ENCODE assay signal across 8 cellular contexts in the genomic region with DNA sequence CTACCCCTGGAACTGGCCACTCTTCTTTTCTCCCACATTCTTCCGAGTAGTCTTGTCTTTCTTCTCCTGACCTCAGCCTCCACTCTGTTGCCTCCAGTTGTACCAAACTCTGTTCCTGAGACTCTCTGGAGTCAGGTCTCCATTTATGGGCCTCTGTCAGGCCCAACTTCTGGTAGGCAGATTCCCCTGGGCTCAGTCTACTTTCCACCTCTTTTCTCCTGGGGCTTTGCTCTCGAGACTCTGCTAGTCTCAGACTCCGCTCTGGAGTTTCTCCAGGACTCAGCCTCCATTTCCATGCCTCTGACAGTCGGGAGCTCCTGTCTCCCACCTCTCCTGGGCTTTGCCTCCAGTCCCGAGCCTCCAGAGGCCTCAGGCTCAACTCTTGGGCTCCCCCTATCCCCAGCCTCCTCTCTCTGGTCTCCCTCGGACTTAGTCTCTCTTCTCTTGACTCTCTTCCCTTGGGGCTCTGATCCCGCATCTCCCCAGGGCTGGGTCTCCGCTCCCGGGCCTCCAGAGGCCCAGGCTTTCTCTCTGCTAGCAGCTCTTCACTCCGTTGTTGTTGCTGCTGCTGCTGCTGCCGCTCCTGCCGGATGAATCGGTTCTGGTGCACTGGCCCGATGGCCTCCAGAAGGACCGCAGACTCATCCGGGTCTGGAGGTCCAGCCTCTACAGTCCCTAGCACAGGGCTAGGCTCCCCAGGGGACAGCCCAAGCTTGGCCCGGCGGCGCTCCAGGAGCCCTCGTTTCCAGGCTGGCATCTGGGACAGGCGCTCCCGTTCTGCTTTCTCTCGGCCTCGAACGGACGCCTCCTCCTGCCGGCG. TPM values are rescaled to one million over a fixed set of nuclear protein-coding genes. Genes with fewer than 3 reads are reported as not detected.
DNase-seq lines count a peak whose midpoint lies in the region; ATAC-seq, FAIRE-seq and TF ChIP-seq lines count a peak whose summit lies in the region.

No MANE protein-coding gene starts in this region.

- WGBS in adipose tissue, 3 donors = 21 to 65% (median 27%) methylated on average over 28 of the region's 28 CpGs

- CTCF ChIA-PET in CD4-positive, alpha-beta memory T cell (lab: Charles Lee; ENCODE audit: partially characterized antibody) = interaction anchor here (1.1 to 19.9 kb wide), 5 partner anchors 18 to 144 kb away, joined by 3 to 865 read pairs (median 4); partner anchors contain the start of genes MDC1 and TUBB

- H3K27ac ChIP-seq in CD4-positive, alpha-beta memory T cell (ENCODE audit: low read depth, low read length) = peak overlapping the region; percentile 94
- peak overlapping the region; percentile 100 for H3K27ac ChIP-seq in adipose tissue (ENCODE audit: low read depth, low read length)
- peak overlapping the region; percentile 100 for H3K27ac ChIP-seq in thoracic aorta

- FAIRE-seq in urothelium cell line (lab: Jason Lieb, UNC) (no peak), GM12892 (lab: Jason Lieb, UNC) (no peak)

- DNase-seq in CD4-positive, alpha-beta memory T cell = no peak
- DNase-seq in LHCN-M2 (ENCODE audit: low read depth) (peak; percentile 42), left lobe of liver (ENCODE audit: low spot score) (peak; percentile 54), thoracic aorta (ENCODE audit: low spot score) (no peak), urothelium cell line (ENCODE audit: low spot score) (no peak), GM12892 (ENCODE audit: insufficient read length) (no peak), anterior cingulate cortex (lab: John Stamatoyannopoulos, UW) (no peak)

- peaks cover 45% of the 10 kb centered on the region for H3K4me1 ChIP-seq in CD4-positive, alpha-beta memory T cell (ENCODE audit: insufficient read depth, low read length)
- H3K4me1 ChIP-seq in thoracic aorta (ENCODE audit: control insufficient read depth in 1 of 2, low read depth in 2 of 2) = peaks cover 36 to 53% of the 10 kb centered on the region in 2 donors

- H3K9me3 Mint-ChIP-seq in CD4-positive, alpha-beta memory T cell = peaks cover 0 to 3% (median 0%) of the 10 kb centered on the region in 8 donors

- H3K36me3 Mint-ChIP-seq in CD4-positive, alpha-beta memory T cell = peaks cover 33 to 50% of the 10 kb centered on the region in 2 donors

- H3K9me3 ChIP-seq in CD4-positive, alpha-beta memory T cell (ENCODE audit: control insufficient read depth in 1 of 2, low read length in 2 of 2) = no peaks in the 10 kb centered on the region
- no peaks in the 10 kb centered on the region for H3K9me3 ChIP-seq in thoracic aorta

- H3K27ac Mint-ChIP-seq in CD4-positive, alpha-beta memory T cell = peak overlapping the region; percentile 94 to 99 (median 96)

- ATAC-seq in left lobe of liver (no peak), thoracic aorta (ENCODE audit: insufficient number of reproducible peaks, low FRiP score, low read depth) (no peak)

- H3K36me3 ChIP-seq in CD4-positive, alpha-beta memory T cell (ENCODE audit: insufficient read depth, low read length) = no peaks in the 10 kb centered on the region
- peaks cover 3% of the 10 kb centered on the region for H3K36me3 ChIP-seq in thoracic aorta

- H3K4me1 Mint-ChIP-seq in CD4-positive, alpha-beta memory T cell = peaks cover 29 to 75% (median 39%) of the 10 kb centered on the region in 4 donors

- peak overlapping the region; percentile 97 to 100 (median 99) for H3K4me3 Mint-ChIP-seq in CD4-positive, alpha-beta memory T cell

- no peaks in the 10 kb centered on the region for H3K27me3 Mint-ChIP-seq in CD4-positive, alpha-beta memory T cell

- H3K27me3 ChIP-seq in CD4-positive, alpha-beta memory T cell (ENCODE audit: insufficient read depth, low read length) = no peaks in the 10 kb centered on the region
- H3K27me3 ChIP-seq in thoracic aorta (replicated peaks; ENCODE audit: insufficient read depth) = no peaks in the 10 kb centered on the region

- TF ChIP-seq POLR2A in GM12892 (IDR thresholded peaks at IDR 0.05; ENCODE audit: low read depth, low read length) = no peak

- POLR2A ChIA-PET in CD4-positive, alpha-beta memory T cell (lab: Charles Lee; ENCODE audit: partially characterized antibody) = interaction anchor here (0.6 to 29.9 kb wide), 6 partner anchors 13 to 192 kb away, joined by 3 to 1474 read pairs (median 8); partner anchors contain the start of genes DHX16, MDC1, MRPS18B and NRM

- no peak for TF ChIP-seq CTCF in thoracic aorta (IDR thresholded peaks at IDR 0.05)

- intact Hi-C loops in CD4-positive, alpha-beta memory T cell (cut with micrococcal nuclease) = no loop called here

- peak overlapping the region; percentile 93 to 100 for H3K4me3 ChIP-seq in CD4-positive, alpha-beta memory T cell (ENCODE audit: low read length in 2 of 2)
- peak overlapping the region; percentile 99 for H3K4me3 ChIP-seq in thoracic aorta

RNA-seq across cellular contexts. Expression of gene PPP1R18, which starts 1.1 kb away (rescaled TPM):
- total RNA-seq in CD4-positive, alpha-beta memory T cell = 100 to 1,000 TPM; 122 to 127 TPM
- 100 to 1,000 TPM in 1 of 2 donors, 10 to 100 TPM in 1; 68.2 to 117 TPM for polyA plus RNA-seq in CD4-positive, alpha-beta memory T cell
- 94.5 and 105 TPM in 2 replicates for total RNA-seq in LHCN-M2 (2014; rRNA removed)
- polyA plus RNA-seq in LHCN-M2 (2012) = 117 TPM
- polyA plus RNA-seq in adipose tissue = 100 to 1,000 TPM in 1 of 3 donors, 10 to 100 TPM in 1, 1 to 10 TPM in 1; 10.0 to 102 (median 75.8) TPM
- total RNA-seq in left lobe of liver = 10.6 TPM
- 10 to 100 TPM; 65.7 to 88.2 TPM for total RNA-seq in thoracic aorta
- 42.5 TPM for polyA plus RNA-seq in GM12892 (2012; ENCODE audit: missing spikeins)

RNA-seq across cellular contexts. Expression of gene NRM, which starts 5.4 kb away (rescaled TPM):
- total RNA-seq in CD4-positive, alpha-beta memory T cell = 1 to 10 TPM; 6.4 to 6.6 TPM
- polyA plus RNA-seq in CD4-positive, alpha-beta memory T cell = 10 to 100 TPM in 1 of 2 donors, 1 to 10 TPM in 1; 9.1 to 15.8 TPM
- total RNA-seq in LHCN-M2 (2014; rRNA removed) = 19.9 and 27.6 TPM in 2 replicates
- 44.8 TPM for polyA plus RNA-seq in LHCN-M2 (2012)
- polyA plus RNA-seq in adipose tissue = 1 to 10 TPM; 6.7 to 8.1 (median 7.5) TPM
- 1.8 TPM for total RNA-seq in left lobe of liver
- total RNA-seq in thoracic aorta = 10 to 100 TPM in 1 of 2 donors, 1 to 10 TPM in 1; 2.3 to 17.1 TPM
- 20.7 TPM for polyA plus RNA-seq in GM12892 (2012; ENCODE audit: missing spikeins)

RNA-seq across cellular contexts. Expression of gene DHX16, which starts 12.6 kb away (rescaled TPM):
- total RNA-seq in CD4-positive, alpha-beta memory T cell = 10 to 100 TPM; 53.4 to 54.6 TPM
- polyA plus RNA-seq in CD4-positive, alpha-beta memory T cell = 10 to 100 TPM; 22.0 to 30.2 TPM
- total RNA-seq in LHCN-M2 (2014; rRNA removed) (36.1 and 40.0 TPM in 2 replicates), left lobe of liver (15.2 TPM), thoracic aorta (10 to 100 TPM; 27.4 to 55.2 TPM)
- polyA plus RNA-seq in LHCN-M2 (2012) = 25.6 TPM
- polyA plus RNA-seq in adipose tissue = 10 to 100 TPM; 16.8 to 22.3 (median 19.7) TPM
- 26.0 TPM for polyA plus RNA-seq in GM12892 (2012; ENCODE audit: missing spikeins)

RNA-seq across cellular contexts. Expression of gene MDC1, which starts 31.7 kb away (rescaled TPM):
- total RNA-seq in CD4-positive, alpha-beta memory T cell = 10 to 100 TPM; 60.7 to 73.5 TPM
- polyA plus RNA-seq in CD4-positive, alpha-beta memory T cell = 1 to 10 TPM in 1 of 2 donors, not detected in 1; 9.8 TPM
- total RNA-seq in LHCN-M2 (2014; rRNA removed) (12.4 and 16.3 TPM in 2 replicates), left lobe of liver (13.7 TPM), thoracic aorta (10 to 100 TPM; 16.6 to 22.6 TPM)
- 20.5 TPM for polyA plus RNA-seq in LHCN-M2 (2012)
- polyA plus RNA-seq in adipose tissue = 10 to 100 TPM in 1 of 3 donors, 1 to 10 TPM in 2; 7.4 to 12.7 (median 7.8) TPM
- polyA plus RNA-seq in GM12892 (2012; ENCODE audit: missing spikeins) = 56.4 TPM

RNA-seq across cellular contexts. Expression of gene TUBB, which starts 34.8 kb away (rescaled TPM):
- 100 to 1,000 TPM; 285 to 300 TPM for total RNA-seq in CD4-positive, alpha-beta memory T cell
- 100 to 1,000 TPM in 1 of 2 donors, 10 to 100 TPM in 1; 74.8 to 142 TPM for polyA plus RNA-seq in CD4-positive, alpha-beta memory T cell
- total RNA-seq in LHCN-M2 (2014; rRNA removed) = 1,379 and 1,474 TPM in 2 replicates
- polyA plus RNA-seq in LHCN-M2 (2012) = 2,090 TPM
- 100 to 1,000 TPM; 166 to 400 (median 269) TPM for polyA plus RNA-seq in adipose tissue
- 219 TPM for total RNA-seq in left lobe of liver
- 100 to 1,000 TPM; 172 to 243 TPM for total RNA-seq in thoracic aorta
- polyA plus RNA-seq in GM12892 (2012; ENCODE audit: missing spikeins) = 826 TPM

Comparison
In these comparisons a context has a peak if more than half of its experiments do, and no peak if none do; other contexts are left out.
1. DNase-seq: peak in LHCN-M2 (single experiment) and left lobe of liver (single experiment); none in CD4-positive, alpha-beta memory T cell (0 of 5), thoracic aorta (single experiment), urothelium cell line (single experiment), GM12892 (single experiment) and anterior cingulate cortex (0 of 58).
2. Peak in every context shown above with its lines, with median percentiles within 50 percentile points of each other: H3K27ac ChIP-seq.